18 cellular contexts compared by ENCODE assay signal in the genomic region with DNA sequence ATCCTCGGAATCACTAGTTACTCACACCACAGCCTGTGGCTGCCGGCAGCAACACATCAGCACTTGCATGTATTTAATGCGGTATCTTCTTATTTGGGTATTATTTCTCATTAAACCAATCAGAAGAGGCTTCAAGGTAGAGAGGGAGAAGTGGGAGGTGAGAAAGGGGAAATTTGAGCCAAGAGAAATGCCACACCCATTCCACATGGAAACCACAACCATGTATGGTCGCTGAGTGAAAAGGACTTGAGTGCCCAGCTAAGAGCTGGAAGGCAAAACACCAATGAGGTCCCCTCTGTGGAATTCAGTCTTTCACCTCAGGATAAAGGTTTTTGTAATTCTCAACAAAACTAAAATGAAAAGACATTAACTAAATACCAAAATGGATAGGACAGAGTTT.
"Had no signal": no experiment of that assay in that cellular context is flagged by ENCODE, and none has a peak within 500 bp of the region (broad histone marks: within the 10 kb centered on the region; RNA-seq: fewer than 3 reads in every experiment).

No MANE protein-coding gene starts in this region.

- H3K4me3 ChIP-seq: cardiac muscle cell, heart left ventricle, lung, prostate gland had no signal

- H3K9me3 ChIP-seq: prostate gland had no signal

- DNase-seq: activated B cell treated with CpG ODN at 0.5 μM for 24 hours; activated CD4-positive, alpha-beta T cell treated with anti-CD3 and anti-CD28 coated beads for 36 hours; activated CD4-positive, alpha-beta T cell treated with anti-CD3 and anti-CD28 coated beads, Interleukin-2, amount 50 U/mL, for 48 hours; activated CD8-positive, alpha-beta memory T cell treated with anti-CD3 and anti-CD28 coated beads, Interleukin-2, amount 50 U/mL, for 48 hours; activated naive CD4-positive, alpha-beta T cell treated with Interleukin-2 at 50 U/mL for 16 hours; activated naive CD8-positive, alpha-beta T cell treated with anti-CD3 and anti-CD28 coated beads for 36 hours; activated T-cell treated with anti-CD3 and anti-CD28 coated beads, Interleukin-2, amount 50 U/mL, for 48 hours; amniotic stem cell; heart left ventricle; immature natural killer cell; naive thymus-derived CD4-positive, alpha-beta T cell; stimulated activated CD4-positive, alpha-beta T cell treated with anti-CD3 and anti-CD28 coated beads, Interleukin-2, amount 100 ng/mL, for 48 hours; stimulated activated naive CD8-positive, alpha-beta T cell treated with anti-CD3 and anti-CD28 coated beads, Interleukin-15, Interleukin-2, amounts not matched to agents 100 U/mL and 50 U/mL, for 24 hours had no signal

- ATAC-seq: activated CD4-positive, alpha-beta T cell treated with anti-CD3 and anti-CD28 coated beads for 36 hours; heart left ventricle; left lobe of liver; naive thymus-derived CD4-positive, alpha-beta T cell; stimulated activated naive CD8-positive, alpha-beta T cell treated with anti-CD3 and anti-CD28 coated beads, Interleukin-15, Interleukin-2, amounts not matched to agents 100 U/mL and 50 U/mL, for 24 hours had no signal

- H3K27ac ChIP-seq: cardiac muscle cell, epithelial cell of prostate, heart left ventricle, prostate gland had no signal

- H3K4me1 ChIP-seq: prostate gland had no signal

- H3K27me3 ChIP-seq: cardiac muscle cell, heart left ventricle had no signal

- H3K36me3 ChIP-seq: cardiac muscle cell, heart left ventricle, prostate gland had no signal
